Comparison of ENCODE assay signal across 11 cellular contexts in the genomic region with DNA sequence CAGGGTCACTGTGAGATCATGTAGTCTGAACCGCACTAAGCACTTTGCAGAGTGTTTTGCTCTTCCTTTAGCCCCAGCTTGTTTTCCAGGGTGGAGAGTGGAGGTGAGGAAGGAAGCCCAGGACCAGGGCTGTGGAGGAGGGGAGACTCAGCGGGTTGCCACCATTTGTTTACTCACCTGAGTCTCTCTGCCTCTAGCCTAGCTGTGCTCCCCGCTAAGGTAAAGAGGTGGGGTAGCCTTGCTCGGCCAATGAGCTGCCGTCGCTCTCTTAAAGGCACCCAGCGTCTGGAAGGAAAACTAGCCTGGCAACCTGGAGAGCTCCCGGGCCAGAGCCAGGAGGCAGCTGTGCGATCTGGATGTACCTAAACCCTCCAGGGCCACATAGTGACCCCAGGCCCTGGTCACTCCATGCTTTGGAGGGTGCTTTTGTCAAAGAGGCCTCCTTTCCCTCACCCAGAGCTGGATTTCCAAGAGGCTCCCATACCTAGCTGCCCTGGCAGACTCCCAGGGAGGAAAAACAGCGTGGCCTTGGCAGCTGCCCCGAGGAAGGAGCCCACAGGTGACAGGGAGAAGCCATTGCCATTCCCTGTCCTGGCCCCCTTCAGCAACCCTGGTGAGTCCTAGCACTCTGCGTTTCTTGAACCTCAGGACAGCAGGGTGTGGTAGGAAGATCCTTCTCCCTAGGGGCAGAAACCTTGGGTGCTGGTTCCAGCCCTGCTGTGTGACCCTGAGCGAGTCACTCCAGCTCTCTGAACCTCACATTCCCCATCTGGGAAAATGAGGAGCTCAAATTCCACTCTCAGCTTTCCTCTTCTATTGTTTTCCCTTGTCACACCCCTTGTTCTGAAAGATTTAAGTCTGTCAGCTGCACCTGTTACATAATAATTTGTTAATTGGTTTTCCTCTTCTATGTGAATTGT. TPM values are rescaled to one million over a fixed set of nuclear protein-coding genes. Genes with fewer than 3 reads are reported as not detected.
DNase-seq lines count a peak whose midpoint lies in the region; ATAC-seq, FAIRE-seq and TF ChIP-seq lines count a peak whose summit lies in the region.
"Had no signal": no experiment of that assay in that cellular context is flagged by ENCODE, and none has a peak within 500 bp of the region (broad histone marks: within the 10 kb centered on the region; RNA-seq: fewer than 3 reads in every experiment).

No MANE protein-coding gene starts in this region.

- H3K36me3 ChIP-seq in SK-N-SH (replicated peaks in 1 of 2; ENCODE audit: control insufficient read depth in 1 of 2, insufficient read depth in 2 of 2, low read length in 1 of 2): no peaks in the 10 kb centered on the region
- H3K36me3 ChIP-seq in PC-3 (ENCODE audit: low read depth, low read length): no peaks in the 10 kb centered on the region
- H3K36me3 ChIP-seq in transverse colon: no peaks in the 10 kb centered on the region
- H3K36me3 ChIP-seq: MG63 had no signal

- intact Hi-C loops in PC-3 (cut with micrococcal nuclease) (no loop called here), transverse colon (cut with DNase I; ENCODE audit: low total_unique reads) (no loop called here)

- H3K9me2 ChIP-seq in SK-N-SH (no peaks in the 10 kb centered on the region), PC-3 (replicated peaks; ENCODE audit: low read length) (no peaks in the 10 kb centered on the region)

- TF ChIP-seq RAD21 in SK-N-SH (IDR thresholded peaks at IDR 0.05; ENCODE audit: low read length): no peak

- H3F3A ChIP-seq in SK-N-SH (replicated peaks; ENCODE audit: insufficient read depth): no peaks in the 10 kb centered on the region
- H3F3A ChIP-seq in PC-3 (ENCODE audit: low read length, unreplicated experiment): no peaks in the 10 kb centered on the region

- ATAC-seq in SK-N-SH treated with all-trans-retinoic acid at 6 μM for 48 hours (peak; percentile 19; the same call in 2 of the 3 replicates), PC-3 (peak; percentile 47)
- ATAC-seq: activated CD4-positive, CD25-positive, alpha-beta regulatory T cell treated with anti-CD3 and anti-CD28 coated beads, Interleukin-2, amount 50 U/mL, for 24 hours had no signal

- H3K4me2 ChIP-seq in SK-N-SH (no peak overlapping the region; the same call in 1 of the 2 replicates), PC-3 (ENCODE audit: low read length) (peak overlapping the region; percentile 48)

- H3K27ac ChIP-seq in SK-N-SH (ENCODE audit: low read depth in 2 of 2, low read length in 1 of 2) (no peak overlapping the region), PC-3 (ENCODE audit: low read length) (no peak overlapping the region), transverse colon (peak overlapping the region; percentile 69 to 82 (median 80))

- H3K79me2 ChIP-seq in SK-N-SH (ENCODE audit: insufficient read depth) (no peaks in the 10 kb centered on the region), PC-3 (ENCODE audit: low read length) (no peaks in the 10 kb centered on the region)

- no TSS peak for BruUV-seq in PC-3 (replicated peaks; lab: Mats Ljungman, UMichigan)

- H3K9me3 ChIP-seq in SK-N-SH (no peaks in the 10 kb centered on the region), PC-3 (ENCODE audit: low read length) (no peaks in the 10 kb centered on the region), transverse colon (no peaks in the 10 kb centered on the region)
- H3K9me3 ChIP-seq: MG63 had no signal

- H3K4me3 ChIP-seq in SK-N-SH (ENCODE audit: low read depth in 2 of 2, low read length in 1 of 2): no peak overlapping the region
- H3K4me3 ChIP-seq in PC-3 (ENCODE audit: low read length): peak overlapping the region; percentile 15; the same call in 1 of the 2 replicates
- H3K4me3 ChIP-seq in transverse colon: peak overlapping the region in 3 of 4 donors; percentile 28 to 45 (median 28)
- H3K4me3 ChIP-seq: MG63 had no signal

- CTCF ChIA-PET in SK-N-SH (lab: Yijun Ruan, JAX): interaction anchor here (1.5 to 1.7 kb wide), 2 partner anchors 12 to 144 kb away, joined by 3 to 6 read pairs; no protein-coding TSS in a partner anchor
- CTCF ChIA-PET in PC-3 (lab: Charles Lee): interaction anchor here (0.6 kb wide), 1 partner anchor 170 kb away, joined by 5 read pairs; no protein-coding TSS in a partner anchor

- FAIRE-seq in islet of Langerhans (lab: Jason Lieb, UNC) (peak; percentile 33), RCC 7860 (lab: Jason Lieb, UNC) (no peak)

- TF ChIP-seq CTCF in SK-N-SH (IDR thresholded peaks at IDR 0.05) (no peak), PC-3 (conservative IDR thresholded peaks at IDR 0.05; ENCODE audit: low read depth, low read length) (no peak), transverse colon (IDR thresholded peaks at IDR 0.05) (no peak), GM10266 (IDR thresholded peaks at IDR 0.05; ENCODE audit: control insufficient read depth, insufficient read depth, low read depth, missing control alignments) (no peak)

- H3K27me3 ChIP-seq in SK-N-SH (ENCODE audit: insufficient read depth): no peaks in the 10 kb centered on the region
- no peaks in the 10 kb centered on the region for H3K27me3 ChIP-seq in PC-3 (ENCODE audit: low read length)
- no peaks in the 10 kb centered on the region for H3K27me3 ChIP-seq in transverse colon
- H3K27me3 ChIP-seq: MG63 had no signal

- TF ChIP-seq POLR2A in transverse colon (IDR thresholded peaks at IDR 0.05): peak; percentile 68

- DNase-seq in SK-N-SH: no peak
- peak; percentile 13 for DNase-seq in PC-3
- DNase-seq in transverse colon: peak; percentile 81
- no peak for DNase-seq in RCC 7860 (ENCODE audit: low spot score)
- DNase-seq in SW480 (ENCODE audit: low spot score): no peak
- DNase-seq in GM10266 (ENCODE audit: extremely low spot score): no peak
- DNase-seq: hippocampal formation, MG63 had no signal

- H4K20me1 ChIP-seq in SK-N-SH (ENCODE audit: insufficient read depth): no peaks in the 10 kb centered on the region
- no peaks in the 10 kb centered on the region for H4K20me1 ChIP-seq in PC-3 (ENCODE audit: low read length)

- H2AFZ ChIP-seq in SK-N-SH (ENCODE audit: low read depth) (no peak overlapping the region; the same call in 1 of the 2 replicates), PC-3 (ENCODE audit: low read length) (peak overlapping the region; percentile 38; the same call in 1 of the 2 replicates)

- POLR2A ChIA-PET in SK-N-SH (lab: Yijun Ruan, JAX): no interaction called here
- POLR2A ChIA-PET in PC-3 (lab: Charles Lee; ENCODE audit: unreplicated experiment): no interaction called here

- WGBS in SK-N-SH (ENCODE audit: low lambda C conversion rate): 94% methylated on average over 11 of the region's 13 CpGs
- 20 to 48% methylated on average over 3 to 11 of the region's 13 CpGs for WGBS in transverse colon (ENCODE audit: low coverage in 1 of 2), 2 donors

- H3K9ac ChIP-seq in SK-N-SH (no peak overlapping the region; the same call in 1 of the 2 replicates), PC-3 (ENCODE audit: low read length) (no peak overlapping the region)

- TF ChIP-seq EP300 in SK-N-SH (IDR thresholded peaks at IDR 0.05; ENCODE audit: borderline replicate concordance in 1 of 2, low read depth in 1 of 2, low read length in 1 of 2): no peak
- TF ChIP-seq EP300 in transverse colon (IDR thresholded peaks at IDR 0.05; ENCODE audit: low read depth): no peak

- in situ Hi-C loops in transverse colon (cut with MboI; ENCODE audit: low pct_ligation_motif_present in 1 of 4, low pct_unique_long_range_greater_than_20kb in 1 of 4, low sequenced_read_pairs in 3 of 4): no loop called here

- H3K4me1 ChIP-seq in SK-N-SH (ENCODE audit: control insufficient read depth in 1 of 2, insufficient read depth in 2 of 2, low read depth in 1 of 2, low read length in 1 of 2) (peaks cover 10 to 16% of the 10 kb centered on the region in 2 experiments; a peak in 3 of 4 replicates), PC-3 (ENCODE audit: insufficient read depth, low read length) (peaks cover 19% of the 10 kb centered on the region), transverse colon (peaks cover 5 to 26% (median 19%) of the 10 kb centered on the region in 4 donors)

TF ChIP-seq in SK-N-SH treated with all-trans-retinoic acid at 6 μM for 48 hours, 23 proteins besides CTCF, POLR2A, EP300 and RAD21 (continues in another document):
- TF ChIP-seq BACH2 (CRISPR knock-in tag; IDR thresholded peaks at IDR 0.05; ENCODE audit: borderline replicate concordance) (no peak), ZNF565 (CRISPR knock-in tag; conservative IDR thresholded peaks at IDR 0.05; ENCODE audit: low read depth) (no peak), ZFP30 (CRISPR knock-in tag; IDR thresholded peaks at IDR 0.05) (no peak), ISL1 (CRISPR knock-in tag; IDR thresholded peaks at IDR 0.05) (no peak), OSR1 (CRISPR knock-in tag; IDR thresholded peaks at IDR 0.05) (no peak), ZNF70 (CRISPR knock-in tag; IDR thresholded peaks at IDR 0.05) (no peak), ZC3H10 (CRISPR knock-in tag; IDR thresholded peaks at IDR 0.05) (no peak), ZNF8 (CRISPR knock-in tag; IDR thresholded peaks at IDR 0.05) (no peak), ZFP3 (CRISPR knock-in tag; IDR thresholded peaks at IDR 0.05) (no peak), GLIS3 (CRISPR knock-in tag; IDR thresholded peaks at IDR 0.05) (no peak)

TF ChIP-seq in SK-N-SH, 30 proteins besides CTCF, POLR2A, EP300 and RAD21 (continues in another document):
- TF ChIP-seq YY1 (IDR thresholded peaks at IDR 0.05; ENCODE audit: low read depth) (no peak), ELF1 (IDR thresholded peaks at IDR 0.05) (no peak), TCF12 (IDR thresholded peaks at IDR 0.05) (no peak), POLR2AphosphoS5 (IDR thresholded peaks at IDR 0.05; ENCODE audit: low read depth, low read length) (no peak)

RNA-seq across cellular contexts. Expression of gene LARP1, which starts 42.4 kb away (rescaled TPM):
- polyA plus RNA-seq in SK-N-SH (2012; rRNA removed): 38.5 and 57.4 TPM in 2 replicates
- polyA plus RNA-seq in SK-N-SH (2012; cell fraction: cytosol; rRNA removed): 46.5 and 58.5 TPM in 2 replicates
- polyA plus RNA-seq in SK-N-SH (2012; cell fraction: nucleus; rRNA removed): 85.9 and 98.2 TPM in 2 replicates
- total RNA-seq in PC-3 (2014; rRNA removed): 63.9 and 123 TPM in 2 replicates
- 100 to 1,000 TPM in 2 of 4 donors, 10 to 100 TPM in 2; 63.6 to 171 (median 105) TPM for total RNA-seq in transverse colon

Comparison
In these comparisons a context has a peak if more than half of its experiments do, and no peak if none do; other contexts are left out.
1. DNase-seq: peak in PC-3 (single experiment) and transverse colon (single experiment); none in SK-N-SH (single experiment), RCC 7860 (single experiment), SW480 (single experiment) and GM10266 (single experiment).
2. H3K27ac ChIP-seq: peak in transverse colon (4 of 4); none in SK-N-SH (0 of 2) and PC-3 (single experiment).
3. H3K4me3 ChIP-seq: peak in PC-3 (single experiment) and transverse colon (3 of 4); none in SK-N-SH (0 of 2).